Comparison of ENCODE assay signal across 1 cellular context in the genomic region with DNA sequence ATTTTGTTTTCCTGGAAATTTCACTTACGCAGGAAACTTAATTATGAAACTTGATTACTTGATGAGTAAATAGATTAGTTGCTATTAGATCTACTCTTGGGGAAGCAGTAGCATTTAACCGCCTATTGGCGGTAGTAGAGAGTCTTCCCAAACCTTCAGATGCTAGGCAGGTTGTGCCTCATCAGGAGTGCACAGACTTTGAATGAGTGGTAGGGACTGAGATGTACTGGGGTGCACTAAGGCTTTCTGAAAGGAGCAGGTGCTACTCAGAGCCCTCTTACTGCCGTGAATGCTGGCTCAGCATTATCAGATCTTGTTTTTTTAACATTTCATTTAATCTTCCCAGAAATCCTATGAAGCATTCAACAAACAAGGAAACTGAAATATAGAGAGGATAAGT.
TF ChIP-seq lines count a peak whose summit lies in the region.

No MANE protein-coding gene starts in this region.

TF ChIP-seq in HEK293, 187 proteins besides CTCF, POLR2A, EP300 and RAD21 (continued from another document):
- TF ChIP-seq PRDM4 (tag by site-specific recombination; IDR thresholded peaks at IDR 0.05): no peak
- TF ChIP-seq, protein P1, sequence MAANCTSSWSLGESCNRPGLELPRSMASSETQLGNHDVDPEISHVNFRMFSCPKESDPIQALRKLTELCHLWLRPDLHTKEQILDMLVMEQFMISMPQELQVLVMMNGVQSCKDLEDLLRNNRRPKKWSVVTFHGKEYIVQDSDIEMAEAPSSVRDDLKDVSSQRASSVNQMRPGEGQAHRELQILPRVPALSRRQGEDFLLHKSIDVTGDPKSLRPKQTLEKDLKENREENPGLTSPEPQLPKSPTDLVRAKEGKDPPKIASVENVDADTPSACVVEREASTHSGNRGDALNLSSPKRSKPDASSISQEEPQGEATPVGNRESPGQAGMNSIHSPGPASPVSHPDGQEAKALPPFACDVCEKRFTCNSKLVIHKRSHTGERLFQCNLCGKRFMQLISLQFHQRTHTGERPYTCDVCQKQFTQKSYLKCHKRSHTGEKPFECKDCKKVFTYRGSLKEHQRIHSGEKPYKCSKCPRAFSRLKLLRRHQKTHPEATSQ (tag by site-specific recombination; IDR thresholded peaks at IDR 0.05): no peak
- TF ChIP-seq ZNF248 (tag by site-specific recombination; IDR thresholded peaks at IDR 0.05): no peak
- TF ChIP-seq, protein P2, sequence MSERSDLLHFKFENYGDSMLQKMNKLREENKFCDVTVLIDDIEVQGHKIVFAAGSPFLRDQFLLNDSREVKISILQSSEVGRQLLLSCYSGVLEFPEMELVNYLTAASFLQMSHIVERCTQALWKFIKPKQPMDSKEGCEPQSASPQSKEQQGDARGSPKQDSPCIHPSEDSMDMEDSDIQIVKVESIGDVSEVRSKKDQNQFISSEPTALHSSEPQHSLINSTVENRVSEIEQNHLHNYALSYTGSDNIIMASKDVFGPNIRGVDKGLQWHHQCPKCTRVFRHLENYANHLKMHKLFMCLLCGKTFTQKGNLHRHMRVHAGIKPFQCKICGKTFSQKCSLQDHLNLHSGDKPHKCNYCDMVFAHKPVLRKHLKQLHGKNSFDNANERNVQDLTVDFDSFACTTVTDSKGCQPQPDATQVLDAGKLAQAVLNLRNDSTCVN (tag by site-specific recombination; optimal IDR thresholded peaks at IDR 0.05): no peak
- no peak for TF ChIP-seq ZFP3 (tag by site-specific recombination; IDR thresholded peaks at IDR 0.05; ENCODE audit: low read depth)
- 0 out of 2 replicates have a peak, but pooled peaks have one; percentile 20 for TF ChIP-seq ZNF660 (tag by site-specific recombination; IDR thresholded peaks at IDR 0.05)
- no peak for TF ChIP-seq ZNF138 (tag by site-specific recombination; IDR thresholded peaks at IDR 0.05; ENCODE audit: borderline replicate concordance)
- no peak for TF ChIP-seq ZNF112 (tag by site-specific recombination; IDR thresholded peaks at IDR 0.05)
- TF ChIP-seq ZSCAN16 (tag by site-specific recombination; IDR thresholded peaks at IDR 0.05): no peak
- no peak for TF ChIP-seq ZSCAN23 (tag by site-specific recombination; IDR thresholded peaks at IDR 0.05)
- no peak for TF ChIP-seq GLIS1 (tag by site-specific recombination; IDR thresholded peaks at IDR 0.05)
- TF ChIP-seq ZNF10 (tag by site-specific recombination; IDR thresholded peaks at IDR 0.05): peak; percentile 73; the same call in 1 of the 2 replicates
- no peak for TF ChIP-seq ZNF626 (tag by site-specific recombination; IDR thresholded peaks at IDR 0.05)
- TF ChIP-seq TRIM28 (IDR thresholded peaks at IDR 0.05; ENCODE audit: borderline replicate concordance, low read length): no peak
- no peak for TF ChIP-seq KLF10 (tag by site-specific recombination; IDR thresholded peaks at IDR 0.05)
- no peak for TF ChIP-seq SP3 (tag by site-specific recombination; IDR thresholded peaks at IDR 0.05)
- no peak for TF ChIP-seq ZNF623 (tag by site-specific recombination; IDR thresholded peaks at IDR 0.05)
- TF ChIP-seq ZNF549 (tag by site-specific recombination; IDR thresholded peaks at IDR 0.05): peak; percentile 79; the same call in 1 of the 2 replicates
- TF ChIP-seq ZNF654 (tag by site-specific recombination; IDR thresholded peaks at IDR 0.05; ENCODE audit: low read depth): 0 out of 2 replicates have a peak, but pooled peaks have one; percentile 6
- no peak for TF ChIP-seq ZNF529 (tag by site-specific recombination; IDR thresholded peaks at IDR 0.05; ENCODE audit: insufficient replicate concordance)
- TF ChIP-seq YY1 (tag by site-specific recombination; IDR thresholded peaks at IDR 0.05): no peak
- no peak for TF ChIP-seq ZNF354C (tag by site-specific recombination; IDR thresholded peaks at IDR 0.05; ENCODE audit: borderline replicate concordance, low read depth)
